ENCODE assay signal across 9 cellular contexts in the genomic region with DNA sequence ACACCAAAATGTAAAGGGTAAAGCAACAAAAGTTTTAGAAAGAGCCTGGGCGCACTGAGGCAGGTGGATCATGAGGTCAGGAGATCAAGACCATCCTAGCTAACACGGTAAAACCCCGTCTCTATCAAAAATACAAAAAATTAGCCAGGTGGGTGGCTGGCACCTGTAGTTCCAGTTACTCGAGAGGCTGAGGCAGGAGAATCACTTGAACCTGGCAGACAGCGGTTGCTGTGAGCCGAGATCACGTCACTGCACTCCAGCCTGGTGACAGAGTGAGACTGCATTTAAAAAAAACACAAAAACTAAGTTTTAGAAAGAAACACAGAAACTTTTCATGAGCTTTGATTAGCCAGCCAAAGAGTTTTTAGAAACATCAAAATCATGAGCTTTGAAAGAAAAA.
"Had no signal": no experiment of that assay in that cellular context is flagged by ENCODE, and none has a peak within 500 bp of the region (broad histone marks: within the 10 kb centered on the region; RNA-seq: fewer than 3 reads in every experiment).

No MANE protein-coding gene starts in this region.

- H3K27ac Mint-ChIP-seq: GM23338, H9, HFFc6 had no signal

- H3K9me3 ChIP-seq: HAP-1 had no signal

- H3K4me3 ChIP-seq: GM23248, GM23338, HAP-1 had no signal

- H2AFZ ChIP-seq: GM23248, GM23338 had no signal

- H3K9me3 Mint-ChIP-seq: GM23338, H9, HFFc6 had no signal

- H3K36me3 ChIP-seq: HAP-1 had no signal

- ATAC-seq: GM23338, HCT116 had no signal

- H3K9ac ChIP-seq: GM23248 had no signal

- H3K4me2 ChIP-seq: GM23338 had no signal

- DNase-seq: GM23248, GOT3, H7, H9, HCEC 1CT, HFFc6 had no signal

- H3K27ac ChIP-seq: GM23248 had no signal

- H3K4me3 Mint-ChIP-seq: GM23338, H9, HFFc6 had no signal
